ENCODE assay signal across 8 cellular contexts in the genomic region with DNA sequence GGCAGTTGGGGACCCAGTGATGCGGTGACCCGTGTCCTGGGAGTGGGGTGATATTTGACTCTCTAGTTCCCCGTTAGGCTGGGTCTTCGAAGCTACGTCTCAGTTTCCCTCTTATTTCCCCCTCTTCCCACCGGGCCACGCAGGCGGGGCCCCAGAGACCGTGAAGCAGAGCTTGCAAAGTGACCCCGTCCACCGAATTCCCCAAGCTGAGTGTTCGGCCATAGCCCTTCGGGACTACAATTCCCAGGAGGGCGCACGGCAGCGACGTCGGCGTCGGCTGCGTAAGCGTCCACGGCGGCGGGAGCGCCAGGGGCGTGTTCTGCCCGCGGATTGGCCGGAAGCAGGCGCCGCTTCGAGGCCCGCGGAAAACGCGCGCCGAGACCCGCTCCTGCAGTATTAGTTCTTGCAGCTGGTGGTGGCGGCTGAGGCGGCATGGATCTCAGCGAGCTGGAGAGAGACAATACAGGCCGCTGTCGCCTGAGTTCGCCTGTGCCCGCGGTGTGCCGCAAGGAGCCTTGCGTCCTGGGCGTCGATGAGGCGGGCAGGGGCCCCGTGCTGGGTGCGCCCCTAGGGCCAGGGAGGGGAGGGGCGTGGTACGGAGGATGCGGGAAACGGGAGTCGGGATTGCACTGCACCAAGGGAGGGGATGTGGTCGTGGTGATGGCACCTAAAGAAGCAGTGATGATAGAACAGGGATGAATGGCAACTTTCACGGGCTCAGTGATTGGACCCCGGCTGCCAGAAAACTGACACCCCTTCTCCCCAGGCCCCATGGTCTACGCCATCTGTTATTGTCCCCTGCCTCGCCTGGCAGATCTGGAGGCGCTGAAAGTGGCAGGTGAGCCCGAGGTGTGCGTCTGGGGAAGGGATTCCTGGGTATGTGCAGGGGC. TPM values are rescaled to one million over a fixed set of nuclear protein-coding genes. Genes with fewer than 3 reads are reported as not detected.
DNase-seq lines count a peak whose midpoint lies in the region; ATAC-seq, FAIRE-seq and TF ChIP-seq lines count a peak whose summit lies in the region.

TSS of gene RNASEH2A (plus strand) at position 343 of the 890 bp plus-strand sequence. CDS start at position 433, 90 bp downstream.

- FAIRE-seq in G401.6 (lab: Jason Lieb, UNC): peak; percentile 11

- H3K27me3 ChIP-seq in adipocyte (replicated peaks; ENCODE audit: control insufficient read depth, insufficient read depth, low read length) (no peaks in the 10 kb centered on the region), upper lobe of left lung (no peaks in the 10 kb centered on the region)

- TF ChIP-seq CTCF in HFFc6 (IDR thresholded peaks at IDR 0.05): no peak
- TF ChIP-seq CTCF in upper lobe of left lung (IDR thresholded peaks at IDR 0.05): peak in 2 of 6 experiments; percentile 23 to 26

- peaks cover 5% of the 10 kb centered on the region; the same call in 1 of the 2 replicates for H3K36me3 Mint-ChIP-seq in HFFc6 (ENCODE audit: low read depth)

- peak within 1 kb of the TSS; percentile 82 for H3K9ac ChIP-seq in adipocyte (ENCODE audit: low read length)

- intact Hi-C loops in cardiac septum (cut with DNase I): no loop called here

- no peaks in the 10 kb centered on the region for H3K27me3 Mint-ChIP-seq in HFFc6 (ENCODE audit: insufficient read depth)

- H3K9me3 Mint-ChIP-seq in HFFc6: no peaks in the 10 kb centered on the region

- TF ChIP-seq POLR2A in upper lobe of left lung (IDR thresholded peaks at IDR 0.05): peak in 1 of 4 donors; percentile 53

- ATAC-seq in upper lobe of left lung (ENCODE audit: low FRiP score in 2 of 2): peak; percentile 92 to 93

- peaks cover 20% of the 10 kb centered on the region for H3K4me1 ChIP-seq in adipocyte (ENCODE audit: control insufficient read depth, insufficient read depth, low read length)
- peaks cover 17 to 25% (median 20%) of the 10 kb centered on the region in 4 donors for H3K4me1 ChIP-seq in upper lobe of left lung

- H3K4me1 Mint-ChIP-seq in HFFc6 (ENCODE audit: low read depth): peaks cover 19% of the 10 kb centered on the region

- H3K4me3 Mint-ChIP-seq in HFFc6: peak within 1 kb of the TSS; percentile 98

- WGBS in upper lobe of left lung, 2 donors: 4 to 12% methylated on average over 25 to 68 of the region's 68 CpGs

- peak within 1 kb of the TSS; percentile 15 to 72 (median 42) for H3K27ac ChIP-seq in upper lobe of left lung

- H3K36me3 ChIP-seq in adipocyte (ENCODE audit: control insufficient read depth, insufficient read depth, low read length, severe bottlenecking): no peaks in the 10 kb centered on the region
- H3K36me3 ChIP-seq in upper lobe of left lung: peaks cover 0 to 4% (median 3%) of the 10 kb centered on the region in 4 donors

- DNase-seq in HFFc6 (peak; percentile 85), NCI-H1105 (lab: John Stamatoyannopoulos, UW) (peak; percentile 92), SW480 (ENCODE audit: low spot score) (peak; percentile 86), adipocyte (ENCODE audit: low read depth) (peak; percentile 95), cardiac septum (ENCODE audit: low spot score) (peak; percentile 97), pons (ENCODE audit: low spot score) (peak; percentile 82), upper lobe of left lung (peak; percentile 93 to 98)

- H3K9me3 ChIP-seq in adipocyte (ENCODE audit: control insufficient read depth, low read length): no peaks in the 10 kb centered on the region
- H3K9me3 ChIP-seq in upper lobe of left lung: no peaks in the 10 kb centered on the region

- H3K4me3 ChIP-seq in adipocyte (ENCODE audit: low read length) (peak within 1 kb of the TSS; percentile 85), upper lobe of left lung (peak within 1 kb of the TSS; percentile 59 to 76 (median 66))

- peak in 1 of 4 donors; percentile 10 for TF ChIP-seq EP300 in upper lobe of left lung (IDR thresholded peaks at IDR 0.05)

- H3K27ac Mint-ChIP-seq in HFFc6: peak within 1 kb of the TSS; percentile 80

RNA-seq across cellular contexts. Expression of gene RNASEH2A, which starts in this region (rescaled TPM):
- 10 to 100 TPM; 17.9 to 43.2 (median 37.7) TPM for total RNA-seq in HFFc6 (2021; fragmentation: NEBNext Ultra II Directional; extraction: Animal tissue kit (Norgen Biotek cat#: 25700))
- total RNA-seq in cardiac septum (4.4 TPM), upper lobe of left lung (1 to 10 TPM; 4.2 to 7.6 (median 5.6) TPM)

Comparison
In these comparisons a context has a peak if more than half of its experiments do, and no peak if none do; other contexts are left out.
1. Peak in every context shown above with its lines: DNase-seq, ATAC-seq, H3K4me3 ChIP-seq and H3K27ac ChIP-seq.